8 cellular contexts compared by ENCODE assay signal in the genomic region with DNA sequence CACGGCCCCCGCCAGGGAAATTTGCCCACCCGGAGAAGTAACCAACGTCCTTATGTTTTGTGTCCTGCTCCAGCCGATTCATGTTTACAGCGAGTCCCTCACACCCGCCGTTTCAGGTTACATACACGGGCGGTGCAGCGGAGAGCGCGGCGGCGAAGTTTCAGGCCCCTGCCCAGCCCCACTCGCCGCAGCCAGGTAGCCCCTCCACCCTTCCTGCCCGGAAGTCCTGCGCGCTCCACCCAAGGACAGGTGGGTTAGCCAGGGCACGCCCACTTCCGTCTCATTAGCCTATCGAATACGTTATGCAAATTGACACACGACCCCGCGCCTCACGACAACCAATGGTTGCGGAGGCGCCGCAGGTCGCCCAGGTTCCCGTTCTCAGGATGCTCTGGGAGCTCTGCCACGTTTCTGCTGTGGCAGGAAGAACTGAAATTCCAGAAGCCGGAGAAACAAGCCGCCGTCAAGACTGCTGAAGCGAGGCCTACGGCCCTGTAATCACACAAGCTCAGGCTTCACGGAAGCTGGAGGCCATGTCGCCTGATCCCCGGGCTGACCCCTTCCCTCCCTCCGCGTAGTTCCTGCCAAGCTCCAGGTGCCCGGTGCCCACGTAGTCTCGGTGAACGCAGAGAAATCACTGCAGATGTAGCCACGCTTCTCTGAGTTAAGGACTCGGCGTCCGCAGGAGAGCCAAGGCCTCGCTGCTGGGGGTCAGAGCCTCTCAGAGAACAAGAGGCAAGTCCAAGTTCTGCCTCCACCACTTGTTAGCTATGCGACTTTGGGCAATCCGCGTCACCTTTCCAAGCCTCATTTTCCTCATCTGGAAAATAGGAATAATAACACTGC. TPM values are rescaled to one million over a fixed set of nuclear protein-coding genes. Genes with fewer than 3 reads are reported as not detected.
DNase-seq lines count a peak whose midpoint lies in the region; ATAC-seq and TF ChIP-seq lines count a peak whose summit lies in the region.

No MANE protein-coding gene starts in this region.

- no peaks in the 10 kb centered on the region for H3K36me3 ChIP-seq in GM06990 (ENCODE audit: control insufficient read depth, insufficient read depth, low read length)

- no peak for ATAC-seq in HG03520 (IDR thresholded peaks at IDR 0.05; ENCODE audit: unreplicated experiment)

- H3K27me3 ChIP-seq in GM06990 (replicated peaks; ENCODE audit: control insufficient read depth, insufficient read depth, low read length), result no peaks in the 10 kb centered on the region

- peak overlapping the region; percentile 85 for H3K27ac Mint-ChIP-seq in endothelial cell (ENCODE audit: unreplicated experiment)

- DNase-seq in GM06990 (ENCODE audit: extremely low read depth, insufficient read length) (peak; percentile 75), NCI-H2081 treated with DMSO at 0.1 percent for 48 hours (lab: John Stamatoyannopoulos, UW) (peak; percentile 87), endothelial cell (ENCODE audit: low spot score) (peak; percentile 68), mucosa of gallbladder (ENCODE audit: low spot score) (peak; percentile 94), NOMO-1 (lab: John Stamatoyannopoulos, UW; ENCODE audit: unreplicated experiment in 2 of 2) (no peak)
- DNase-seq in activated CD8-positive, alpha-beta memory T cell treated with anti-CD3 and anti-CD28 coated beads, Interleukin-2, amount 50 U/mL, for 4 hours, result peak; percentile 59
- DNase-seq in stimulated activated CD8-positive, alpha-beta memory T cell treated with anti-CD3 and anti-CD28 coated beads, Interleukin-7, amount 100 ng/mL, for 4 hours (ENCODE audit: low read depth in 2 of 2), result peak; percentile 46 to 50

- peaks cover 12% of the 10 kb centered on the region for H3K4me1 Mint-ChIP-seq in endothelial cell (ENCODE audit: unreplicated experiment)

- peak overlapping the region; percentile 51 for H3K4me3 Mint-ChIP-seq in endothelial cell (ENCODE audit: unreplicated experiment)

- H3K9me3 Mint-ChIP-seq in endothelial cell (ENCODE audit: unreplicated experiment), result no peaks in the 10 kb centered on the region

- H3K4me3 ChIP-seq in GM06990 (replicated peaks; ENCODE audit: low read depth, low read length), result peak overlapping the region; percentile 46

- peaks cover 4% of the 10 kb centered on the region for H3K27me3 Mint-ChIP-seq in endothelial cell (ENCODE audit: unreplicated experiment)

- no peaks in the 10 kb centered on the region for H3K36me3 Mint-ChIP-seq in endothelial cell (ENCODE audit: low read depth, unreplicated experiment)

- no peak for TF ChIP-seq CTCF in GM06990 (IDR thresholded peaks at IDR 0.05; ENCODE audit: insufficient read depth, low read length, poor library complexity, severe bottlenecking)
- peak; percentile 55 for TF ChIP-seq CTCF in endothelial cell (IDR thresholded peaks at IDR 0.05; ENCODE audit: unreplicated experiment)

RNA-seq across cellular contexts. Expression of a gene that starts 22.4 kb away (rescaled TPM):
- total RNA-seq in endothelial cell (ENCODE audit: unreplicated experiment) (931 TPM), mucosa of gallbladder (544 TPM)

Comparison
In these comparisons a context has a peak if more than half of its experiments do, and no peak if none do; other contexts are left out.
1. DNase-seq: peak in GM06990 (single experiment), NCI-H2081 treated with DMSO at 0.1 percent for 48 hours (single experiment), activated CD8-positive, alpha-beta memory T cell treated with anti-CD3 and anti-CD28 coated beads, Interleukin-2, amount 50 U/mL, for 4 hours (single experiment), endothelial cell (single experiment), mucosa of gallbladder (single experiment) and stimulated activated CD8-positive, alpha-beta memory T cell treated with anti-CD3 and anti-CD28 coated beads, Interleukin-7, amount 100 ng/mL, for 4 hours (2 of 2); none in NOMO-1 (0 of 2).